1 cellular context compared by ENCODE assay signal in the genomic region with DNA sequence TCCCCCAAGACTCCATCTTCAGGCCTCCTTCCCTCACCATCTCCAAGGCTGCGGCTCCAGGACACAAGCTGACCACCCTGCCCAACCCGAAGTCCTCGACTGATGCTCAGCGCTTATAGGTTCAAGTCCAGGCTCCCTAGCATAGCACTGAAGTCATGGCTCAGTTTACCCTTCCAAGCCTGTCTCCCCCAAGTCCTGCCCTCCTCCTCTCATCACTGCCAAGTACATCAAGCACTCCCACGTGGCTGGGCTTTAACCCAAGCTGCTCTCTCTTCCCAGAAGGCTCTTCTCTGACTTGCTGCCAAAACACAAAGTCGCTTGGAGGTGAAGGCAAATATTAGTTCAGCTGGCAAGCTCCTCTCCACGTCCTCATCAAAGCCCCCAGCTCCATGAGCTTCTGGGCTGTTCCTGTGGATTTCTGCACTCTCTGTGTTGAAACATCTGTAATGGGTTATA.
A peak's percentile ranks its signal among the peaks of the same experiment; 100 is the strongest.
TF ChIP-seq lines count a peak whose summit lies in the region.

No MANE protein-coding gene starts in this region.

TF ChIP-seq in HepG2, 621 proteins besides CTCF, POLR2A, EP300 and RAD21 (continued from another document and continues in another):
- TF ChIP-seq, protein P1, sequence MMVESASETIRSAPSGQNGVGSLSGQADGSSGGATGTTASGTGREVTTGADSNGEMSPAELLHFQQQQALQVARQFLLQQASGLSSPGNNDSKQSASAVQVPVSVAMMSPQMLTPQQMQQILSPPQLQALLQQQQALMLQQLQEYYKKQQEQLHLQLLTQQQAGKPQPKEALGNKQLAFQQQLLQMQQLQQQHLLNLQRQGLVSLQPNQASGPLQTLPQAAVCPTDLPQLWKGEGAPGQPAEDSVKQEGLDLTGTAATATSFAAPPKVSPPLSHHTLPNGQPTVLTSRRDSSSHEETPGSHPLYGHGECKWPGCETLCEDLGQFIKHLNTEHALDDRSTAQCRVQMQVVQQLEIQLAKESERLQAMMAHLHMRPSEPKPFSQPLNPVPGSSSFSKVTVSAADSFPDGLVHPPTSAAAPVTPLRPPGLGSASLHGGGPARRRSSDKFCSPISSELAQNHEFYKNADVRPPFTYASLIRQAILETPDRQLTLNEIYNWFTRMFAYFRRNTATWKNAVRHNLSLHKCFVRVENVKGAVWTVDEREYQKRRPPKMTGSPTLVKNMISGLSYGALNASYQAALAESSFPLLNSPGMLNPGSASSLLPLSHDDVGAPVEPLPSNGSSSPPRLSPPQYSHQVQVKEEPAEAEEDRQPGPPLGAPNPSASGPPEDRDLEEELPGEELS (CRISPR knock-in tag; IDR thresholded peaks at IDR 0.05), result no peak
- TF ChIP-seq TEAD2 (CRISPR knock-in tag; IDR thresholded peaks at IDR 0.05) (no peak), NR2F6 (IDR thresholded peaks at IDR 0.05) (no peak), NR2F6 (CRISPR knock-in tag; IDR thresholded peaks at IDR 0.05) (peak; percentile 45), SIX4 (CRISPR knock-in tag; IDR thresholded peaks at IDR 0.05) (no peak), U2AF1 (optimal IDR thresholded peaks at IDR 0.05; ENCODE audit: low read depth, low read length) (no peak), THYN1 (CRISPR knock-in tag; IDR thresholded peaks at IDR 0.05; ENCODE audit: borderline replicate concordance, low read depth) (no peak), ZFP36L1 (CRISPR knock-in tag; IDR thresholded peaks at IDR 0.05) (no peak; the same call in 1 of the 2 replicates), ZNF891 (CRISPR knock-in tag; IDR thresholded peaks at IDR 0.05) (no peak), THAP11 (CRISPR knock-in tag; IDR thresholded peaks at IDR 0.05) (peak; percentile 67; the same call in 1 of the 2 replicates), RXRA (CRISPR knock-in tag; IDR thresholded peaks at IDR 0.05) (peak; percentile 42; the same call in 1 of the 2 replicates), REXO4 (CRISPR knock-in tag; IDR thresholded peaks at IDR 0.05; ENCODE audit: borderline replicate concordance) (no peak), SIN3B (IDR thresholded peaks at IDR 0.05; ENCODE audit: low read length) (no peak), NCOA5 (CRISPR knock-in tag; IDR thresholded peaks at IDR 0.05) (no peak), SP5 (CRISPR knock-in tag; IDR thresholded peaks at IDR 0.05; ENCODE audit: borderline replicate concordance, low read depth) (no peak), GATA4 (IDR thresholded peaks at IDR 0.05; ENCODE audit: borderline replicate concordance, low read depth) (no peak), ZFY (CRISPR knock-in tag; IDR thresholded peaks at IDR 0.05) (no peak), PTBP1 (IDR thresholded peaks at IDR 0.05; ENCODE audit: low read depth, low read length, poor library complexity, severe bottlenecking) (no peak), ZNF343 (CRISPR knock-in tag; IDR thresholded peaks at IDR 0.05) (no peak), SNAPC2 (CRISPR knock-in tag; IDR thresholded peaks at IDR 0.05) (no peak), ZNF782 (CRISPR knock-in tag; IDR thresholded peaks at IDR 0.05; ENCODE audit: borderline replicate concordance) (no peak)
- TF ChIP-seq, protein P2, sequence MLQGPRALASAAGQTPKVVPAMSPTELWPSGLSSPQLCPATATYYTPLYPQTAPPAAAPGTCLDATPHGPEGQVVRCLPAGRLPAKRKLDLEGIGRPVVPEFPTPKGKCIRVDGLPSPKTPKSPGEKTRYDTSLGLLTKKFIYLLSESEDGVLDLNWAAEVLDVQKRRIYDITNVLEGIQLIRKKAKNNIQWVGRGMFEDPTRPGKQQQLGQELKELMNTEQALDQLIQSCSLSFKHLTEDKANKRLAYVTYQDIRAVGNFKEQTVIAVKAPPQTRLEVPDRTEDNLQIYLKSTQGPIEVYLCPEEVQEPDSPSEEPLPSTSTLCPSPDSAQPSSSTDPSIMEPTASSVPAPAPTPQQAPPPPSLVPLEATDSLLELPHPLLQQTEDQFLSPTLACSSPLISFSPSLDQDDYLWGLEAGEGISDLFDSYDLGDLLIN (CRISPR knock-in tag; IDR thresholded peaks at IDR 0.05; ENCODE audit: borderline replicate concordance), result no peak
- TF ChIP-seq, protein P3, sequence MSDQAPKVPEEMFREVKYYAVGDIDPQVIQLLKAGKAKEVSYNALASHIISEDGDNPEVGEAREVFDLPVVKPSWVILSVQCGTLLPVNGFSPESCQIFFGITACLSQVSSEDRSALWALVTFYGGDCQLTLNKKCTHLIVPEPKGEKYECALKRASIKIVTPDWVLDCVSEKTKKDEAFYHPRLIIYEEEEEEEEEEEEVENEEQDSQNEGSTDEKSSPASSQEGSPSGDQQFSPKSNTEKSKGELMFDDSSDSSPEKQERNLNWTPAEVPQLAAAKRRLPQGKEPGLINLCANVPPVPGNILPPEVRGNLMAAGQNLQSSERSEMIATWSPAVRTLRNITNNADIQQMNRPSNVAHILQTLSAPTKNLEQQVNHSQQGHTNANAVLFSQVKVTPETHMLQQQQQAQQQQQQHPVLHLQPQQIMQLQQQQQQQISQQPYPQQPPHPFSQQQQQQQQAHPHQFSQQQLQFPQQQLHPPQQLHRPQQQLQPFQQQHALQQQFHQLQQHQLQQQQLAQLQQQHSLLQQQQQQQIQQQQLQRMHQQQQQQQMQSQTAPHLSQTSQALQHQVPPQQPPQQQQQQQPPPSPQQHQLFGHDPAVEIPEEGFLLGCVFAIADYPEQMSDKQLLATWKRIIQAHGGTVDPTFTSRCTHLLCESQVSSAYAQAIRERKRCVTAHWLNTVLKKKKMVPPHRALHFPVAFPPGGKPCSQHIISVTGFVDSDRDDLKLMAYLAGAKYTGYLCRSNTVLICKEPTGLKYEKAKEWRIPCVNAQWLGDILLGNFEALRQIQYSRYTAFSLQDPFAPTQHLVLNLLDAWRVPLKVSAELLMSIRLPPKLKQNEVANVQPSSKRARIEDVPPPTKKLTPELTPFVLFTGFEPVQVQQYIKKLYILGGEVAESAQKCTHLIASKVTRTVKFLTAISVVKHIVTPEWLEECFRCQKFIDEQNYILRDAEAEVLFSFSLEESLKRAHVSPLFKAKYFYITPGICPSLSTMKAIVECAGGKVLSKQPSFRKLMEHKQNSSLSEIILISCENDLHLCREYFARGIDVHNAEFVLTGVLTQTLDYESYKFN (CRISPR knock-in tag; conservative IDR thresholded peaks at IDR 0.05), result peak; percentile 63
- TF ChIP-seq, protein P4, sequence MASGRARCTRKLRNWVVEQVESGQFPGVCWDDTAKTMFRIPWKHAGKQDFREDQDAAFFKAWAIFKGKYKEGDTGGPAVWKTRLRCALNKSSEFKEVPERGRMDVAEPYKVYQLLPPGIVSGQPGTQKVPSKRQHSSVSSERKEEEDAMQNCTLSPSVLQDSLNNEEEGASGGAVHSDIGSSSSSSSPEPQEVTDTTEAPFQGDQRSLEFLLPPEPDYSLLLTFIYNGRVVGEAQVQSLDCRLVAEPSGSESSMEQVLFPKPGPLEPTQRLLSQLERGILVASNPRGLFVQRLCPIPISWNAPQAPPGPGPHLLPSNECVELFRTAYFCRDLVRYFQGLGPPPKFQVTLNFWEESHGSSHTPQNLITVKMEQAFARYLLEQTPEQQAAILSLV (CRISPR knock-in tag; IDR thresholded peaks at IDR 0.05; ENCODE audit: borderline replicate concordance), result no peak; the same call in 1 of the 2 replicates
- TF ChIP-seq, protein P5, sequence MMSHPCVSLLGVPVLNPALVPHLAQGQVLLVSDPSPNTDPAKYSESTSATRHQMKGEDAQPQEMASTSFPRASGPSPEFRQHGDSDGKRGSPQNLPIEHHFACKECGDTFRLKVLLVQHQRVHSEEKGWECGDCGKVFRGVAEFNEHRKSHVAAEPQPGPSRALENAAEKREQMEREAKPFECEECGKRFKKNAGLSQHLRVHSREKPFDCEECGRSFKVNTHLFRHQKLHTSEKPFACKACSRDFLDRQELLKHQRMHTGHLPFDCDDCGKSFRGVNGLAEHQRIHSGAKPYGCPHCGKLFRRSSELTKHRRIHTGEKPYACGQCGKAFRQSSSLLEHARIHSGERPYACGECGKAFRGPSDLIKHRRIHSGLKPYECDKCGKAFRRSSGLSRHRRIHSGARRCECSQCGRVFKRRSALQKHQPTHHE (CRISPR knock-in tag; IDR thresholded peaks at IDR 0.05; ENCODE audit: borderline replicate concordance), result no peak
- TF ChIP-seq, protein P6, sequence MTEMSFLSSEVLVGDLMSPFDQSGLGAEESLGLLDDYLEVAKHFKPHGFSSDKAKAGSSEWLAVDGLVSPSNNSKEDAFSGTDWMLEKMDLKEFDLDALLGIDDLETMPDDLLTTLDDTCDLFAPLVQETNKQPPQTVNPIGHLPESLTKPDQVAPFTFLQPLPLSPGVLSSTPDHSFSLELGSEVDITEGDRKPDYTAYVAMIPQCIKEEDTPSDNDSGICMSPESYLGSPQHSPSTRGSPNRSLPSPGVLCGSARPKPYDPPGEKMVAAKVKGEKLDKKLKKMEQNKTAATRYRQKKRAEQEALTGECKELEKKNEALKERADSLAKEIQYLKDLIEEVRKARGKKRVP (CRISPR knock-in tag; IDR thresholded peaks at IDR 0.05), result no peak
- TF ChIP-seq, protein P7, sequence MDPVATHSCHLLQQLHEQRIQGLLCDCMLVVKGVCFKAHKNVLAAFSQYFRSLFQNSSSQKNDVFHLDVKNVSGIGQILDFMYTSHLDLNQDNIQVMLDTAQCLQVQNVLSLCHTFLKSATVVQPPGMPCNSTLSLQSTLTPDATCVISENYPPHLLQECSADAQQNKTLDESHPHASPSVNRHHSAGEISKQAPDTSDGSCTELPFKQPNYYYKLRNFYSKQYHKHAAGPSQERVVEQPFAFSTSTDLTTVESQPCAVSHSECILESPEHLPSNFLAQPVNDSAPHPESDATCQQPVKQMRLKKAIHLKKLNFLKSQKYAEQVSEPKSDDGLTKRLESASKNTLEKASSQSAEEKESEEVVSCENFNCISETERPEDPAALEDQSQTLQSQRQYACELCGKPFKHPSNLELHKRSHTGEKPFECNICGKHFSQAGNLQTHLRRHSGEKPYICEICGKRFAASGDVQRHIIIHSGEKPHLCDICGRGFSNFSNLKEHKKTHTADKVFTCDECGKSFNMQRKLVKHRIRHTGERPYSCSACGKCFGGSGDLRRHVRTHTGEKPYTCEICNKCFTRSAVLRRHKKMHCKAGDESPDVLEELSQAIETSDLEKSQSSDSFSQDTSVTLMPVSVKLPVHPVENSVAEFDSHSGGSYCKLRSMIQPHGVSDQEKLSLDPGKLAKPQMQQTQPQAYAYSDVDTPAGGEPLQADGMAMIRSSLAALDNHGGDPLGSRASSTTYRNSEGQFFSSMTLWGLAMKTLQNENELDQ (CRISPR knock-in tag; IDR thresholded peaks at IDR 0.05; ENCODE audit: borderline replicate concordance), result no peak
- TF ChIP-seq, protein P8, sequence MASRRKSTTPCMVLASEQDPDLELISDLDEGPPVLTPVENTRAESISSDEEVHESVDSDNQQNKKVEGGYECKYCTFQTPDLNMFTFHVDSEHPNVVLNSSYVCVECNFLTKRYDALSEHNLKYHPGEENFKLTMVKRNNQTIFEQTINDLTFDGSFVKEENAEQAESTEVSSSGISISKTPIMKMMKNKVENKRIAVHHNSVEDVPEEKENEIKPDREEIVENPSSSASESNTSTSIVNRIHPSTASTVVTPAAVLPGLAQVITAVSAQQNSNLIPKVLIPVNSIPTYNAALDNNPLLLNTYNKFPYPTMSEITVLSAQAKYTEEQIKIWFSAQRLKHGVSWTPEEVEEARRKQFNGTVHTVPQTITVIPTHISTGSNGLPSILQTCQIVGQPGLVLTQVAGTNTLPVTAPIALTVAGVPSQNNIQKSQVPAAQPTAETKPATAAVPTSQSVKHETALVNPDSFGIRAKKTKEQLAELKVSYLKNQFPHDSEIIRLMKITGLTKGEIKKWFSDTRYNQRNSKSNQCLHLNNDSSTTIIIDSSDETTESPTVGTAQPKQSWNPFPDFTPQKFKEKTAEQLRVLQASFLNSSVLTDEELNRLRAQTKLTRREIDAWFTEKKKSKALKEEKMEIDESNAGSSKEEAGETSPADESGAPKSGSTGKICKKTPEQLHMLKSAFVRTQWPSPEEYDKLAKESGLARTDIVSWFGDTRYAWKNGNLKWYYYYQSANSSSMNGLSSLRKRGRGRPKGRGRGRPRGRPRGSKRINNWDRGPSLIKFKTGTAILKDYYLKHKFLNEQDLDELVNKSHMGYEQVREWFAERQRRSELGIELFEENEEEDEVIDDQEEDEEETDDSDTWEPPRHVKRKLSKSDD (CRISPR knock-in tag; IDR thresholded peaks at IDR 0.05; ENCODE audit: low read depth), result no peak
- TF ChIP-seq, protein P9, sequence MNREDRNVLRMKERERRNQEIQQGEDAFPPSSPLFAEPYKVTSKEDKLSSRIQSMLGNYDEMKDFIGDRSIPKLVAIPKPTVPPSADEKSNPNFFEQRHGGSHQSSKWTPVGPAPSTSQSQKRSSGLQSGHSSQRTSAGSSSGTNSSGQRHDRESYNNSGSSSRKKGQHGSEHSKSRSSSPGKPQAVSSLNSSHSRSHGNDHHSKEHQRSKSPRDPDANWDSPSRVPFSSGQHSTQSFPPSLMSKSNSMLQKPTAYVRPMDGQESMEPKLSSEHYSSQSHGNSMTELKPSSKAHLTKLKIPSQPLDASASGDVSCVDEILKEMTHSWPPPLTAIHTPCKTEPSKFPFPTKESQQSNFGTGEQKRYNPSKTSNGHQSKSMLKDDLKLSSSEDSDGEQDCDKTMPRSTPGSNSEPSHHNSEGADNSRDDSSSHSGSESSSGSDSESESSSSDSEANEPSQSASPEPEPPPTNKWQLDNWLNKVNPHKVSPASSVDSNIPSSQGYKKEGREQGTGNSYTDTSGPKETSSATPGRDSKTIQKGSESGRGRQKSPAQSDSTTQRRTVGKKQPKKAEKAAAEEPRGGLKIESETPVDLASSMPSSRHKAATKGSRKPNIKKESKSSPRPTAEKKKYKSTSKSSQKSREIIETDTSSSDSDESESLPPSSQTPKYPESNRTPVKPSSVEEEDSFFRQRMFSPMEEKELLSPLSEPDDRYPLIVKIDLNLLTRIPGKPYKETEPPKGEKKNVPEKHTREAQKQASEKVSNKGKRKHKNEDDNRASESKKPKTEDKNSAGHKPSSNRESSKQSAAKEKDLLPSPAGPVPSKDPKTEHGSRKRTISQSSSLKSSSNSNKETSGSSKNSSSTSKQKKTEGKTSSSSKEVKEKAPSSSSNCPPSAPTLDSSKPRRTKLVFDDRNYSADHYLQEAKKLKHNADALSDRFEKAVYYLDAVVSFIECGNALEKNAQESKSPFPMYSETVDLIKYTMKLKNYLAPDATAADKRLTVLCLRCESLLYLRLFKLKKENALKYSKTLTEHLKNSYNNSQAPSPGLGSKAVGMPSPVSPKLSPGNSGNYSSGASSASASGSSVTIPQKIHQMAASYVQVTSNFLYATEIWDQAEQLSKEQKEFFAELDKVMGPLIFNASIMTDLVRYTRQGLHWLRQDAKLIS (CRISPR knock-in tag; IDR thresholded peaks at IDR 0.05), result no peak
- TF ChIP-seq, protein P10, sequence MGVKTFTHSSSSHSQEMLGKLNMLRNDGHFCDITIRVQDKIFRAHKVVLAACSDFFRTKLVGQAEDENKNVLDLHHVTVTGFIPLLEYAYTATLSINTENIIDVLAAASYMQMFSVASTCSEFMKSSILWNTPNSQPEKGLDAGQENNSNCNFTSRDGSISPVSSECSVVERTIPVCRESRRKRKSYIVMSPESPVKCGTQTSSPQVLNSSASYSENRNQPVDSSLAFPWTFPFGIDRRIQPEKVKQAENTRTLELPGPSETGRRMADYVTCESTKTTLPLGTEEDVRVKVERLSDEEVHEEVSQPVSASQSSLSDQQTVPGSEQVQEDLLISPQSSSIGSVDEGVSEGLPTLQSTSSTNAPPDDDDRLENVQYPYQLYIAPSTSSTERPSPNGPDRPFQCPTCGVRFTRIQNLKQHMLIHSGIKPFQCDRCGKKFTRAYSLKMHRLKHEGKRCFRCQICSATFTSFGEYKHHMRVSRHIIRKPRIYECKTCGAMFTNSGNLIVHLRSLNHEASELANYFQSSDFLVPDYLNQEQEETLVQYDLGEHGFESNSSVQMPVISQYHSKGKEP (CRISPR knock-in tag; IDR thresholded peaks at IDR 0.05), result no peak
